In genomic region chr12:53380104-53380796, GRCh38 we compare ENCODE assay signal across 8 cellular contexts. TPM values are rescaled to one million over a fixed set of nuclear protein-coding genes. Genes with fewer than 3 reads are reported as not detected.
A peak's percentile ranks its signal among the peaks of the same experiment; 100 is the strongest.
DNase-seq lines count a peak whose midpoint lies in the region; ATAC-seq and TF ChIP-seq lines count a peak whose summit lies in the region.

SP1 (plus strand) TSS chr12:53380176; CDS start chr12:53380292, 116 bp downstream.

- H3K27me3 ChIP-seq in heart left ventricle (no peaks in the 10 kb centered on the region), upper lobe of right lung (no peaks in the 10 kb centered on the region)

- TF ChIP-seq POLR2A in GM10847 (IDR thresholded peaks at IDR 0.05; ENCODE audit: extremely low read depth, insufficient read length) (peak; percentile 26), heart left ventricle (IDR thresholded peaks at IDR 0.05) (peak in 1 of 2 donors; percentile 48)

- H3K9me3 ChIP-seq in heart left ventricle (no peaks in the 10 kb centered on the region), upper lobe of right lung (no peaks in the 10 kb centered on the region)

- peaks cover 22 to 53% (median 48%) of the 10 kb centered on the region in 12 donors for H3K4me1 ChIP-seq in heart left ventricle
- peaks cover 52% of the 10 kb centered on the region for H3K4me1 ChIP-seq in upper lobe of right lung

- ATAC-seq in HG02763 (IDR thresholded peaks at IDR 0.05; ENCODE audit: unreplicated experiment) (peak; percentile 40), heart left ventricle (peak; percentile 19 to 83 (median 64)), upper lobe of right lung (peak; percentile 88)

- DNase-seq in NCI-H1436 (lab: John Stamatoyannopoulos, UW) (peak; percentile 80), T-helper 1 cell (peak; percentile 79 to 92 (median 85)), heart left ventricle (peak; percentile 93 to 98 (median 94)), posterior vena cava (ENCODE audit: low spot score) (peak; percentile 97), upper lobe of right lung (peak; percentile 99)

- intact Hi-C loops in heart left ventricle (cut with DNase I): loop anchor here in 2 of 10 donors (2.0 kb wide), 2 partner anchors 27 to 55 kb away; no protein-coding TSS in a partner anchor
- intact Hi-C loops in posterior vena cava (cut with DNase I): no loop called here
- intact Hi-C loops in upper lobe of right lung (cut with DNase I): no loop called here

- H3K4me3 ChIP-seq in heart left ventricle (peak within 1 kb of the TSS; percentile 27 to 85 (median 68)), upper lobe of right lung (peak within 1 kb of the TSS; percentile 62)

- WGBS in adipose tissue, 3 donors: 0 to 1% (median 0%) methylated on average over 29 to 49 of the region's 71 CpGs
- 0 to 2% (median 1%) methylated on average over 25 to 70 of the region's 71 CpGs for WGBS in heart left ventricle, 4 donors

- H3K27ac ChIP-seq in adipose tissue (ENCODE audit: low read depth, low read length): peak within 1 kb of the TSS; percentile 77
- peak within 1 kb of the TSS; percentile 90 to 100 (median 98) for H3K27ac ChIP-seq in heart left ventricle
- peak within 1 kb of the TSS; percentile 97 for H3K27ac ChIP-seq in upper lobe of right lung

- H3K36me3 ChIP-seq in heart left ventricle (peaks cover 3 to 42% (median 35%) of the 10 kb centered on the region in 9 donors), upper lobe of right lung (peaks cover 31% of the 10 kb centered on the region)

- TF ChIP-seq CTCF in heart left ventricle (IDR thresholded peaks at IDR 0.05) (no peak), upper lobe of right lung (IDR thresholded peaks at IDR 0.05) (no peak)

RNA-seq across cellular contexts. Expression of gene SP1, which starts in this region (rescaled TPM):
- polyA plus RNA-seq in adipose tissue: 10 to 100 TPM; 13.5 to 24.2 (median 14.6) TPM
- 10 to 100 TPM; 22.9 to 48.8 (median 34.7) TPM for total RNA-seq in heart left ventricle
- 10 to 100 TPM in 1 of 2 donors, 1 to 10 TPM in 1; 7.9 to 13.8 TPM for polyA plus RNA-seq in heart left ventricle
- total RNA-seq in posterior vena cava: 10 to 100 TPM; 55.1 to 59.9 TPM
- total RNA-seq in upper lobe of right lung: 87.7 TPM

Comparison
In these comparisons a context has a peak if more than half of its experiments do, and no peak if none do; other contexts are left out.
1. Peak in every context shown above with its lines: DNase-seq, ATAC-seq, H3K4me3 ChIP-seq and H3K27ac ChIP-seq.